In the genomic region with DNA sequence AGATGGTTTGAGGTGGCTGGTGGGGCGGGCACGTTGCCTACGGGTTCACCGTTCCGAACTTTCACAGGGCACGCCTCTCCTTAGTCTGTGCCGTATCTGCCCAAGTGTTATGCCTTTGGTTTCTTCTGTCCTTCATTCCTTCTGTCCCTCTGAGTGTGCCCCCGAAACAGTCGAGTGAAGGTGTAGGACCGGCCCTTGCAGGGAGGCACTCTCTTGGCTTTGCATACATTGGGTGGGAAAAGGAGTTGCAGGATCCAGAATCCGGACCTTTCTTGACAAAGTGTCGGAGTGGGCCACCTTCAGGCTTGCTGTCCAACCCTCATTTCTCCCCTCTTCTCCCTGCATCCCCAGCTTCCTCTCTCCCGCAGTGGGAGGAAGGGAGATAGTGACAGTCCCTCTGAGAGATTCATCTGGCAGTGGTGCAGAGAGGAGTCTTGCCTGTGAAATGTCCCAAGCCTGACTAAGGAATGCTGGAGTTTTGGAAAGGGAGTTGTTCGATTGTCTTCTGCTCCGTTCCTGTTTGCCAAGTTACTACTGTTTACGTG, we compare ENCODE assay signal across 8 cellular contexts. TPM values are rescaled to one million over a fixed set of nuclear protein-coding genes. Genes with fewer than 3 reads are reported as not detected.
DNase-seq lines count a peak whose midpoint lies in the region; ATAC-seq, FAIRE-seq and TF ChIP-seq lines count a peak whose summit lies in the region.

No MANE protein-coding gene starts in this region.

- POLR2A ChIA-PET in PC-3 (lab: Charles Lee; ENCODE audit: unreplicated experiment), result interaction anchor here (0.5 kb wide), 1 partner anchor 482 kb away, joined by 3 read pairs; no protein-coding TSS in a partner anchor

- DNase-seq in AG20443 (ENCODE audit: low spot score) (peak; percentile 56), PC-3 (peak; percentile 32), mesothelial cell of epicardium (ENCODE audit: low spot score in 2 of 2, unreplicated experiment in 2 of 2) (no peak), urothelium cell line (ENCODE audit: low spot score) (peak; percentile 7), NCI-H1930 (lab: John Stamatoyannopoulos, UW) (no peak)

- H3K4me1 Mint-ChIP-seq in mesothelial cell of epicardium, result peaks cover 26% of the 10 kb centered on the region

- H3K36me3 Mint-ChIP-seq in mesothelial cell of epicardium, result no peaks in the 10 kb centered on the region

- peak overlapping the region; percentile 98 for H3K4me3 ChIP-seq in PC-3 (ENCODE audit: low read length)
- peak overlapping the region; percentile 93 to 94 for H3K4me3 ChIP-seq in duodenal mucosa (ENCODE audit: low read depth in 1 of 2, low read length in 2 of 2)

- H3K79me2 ChIP-seq in PC-3 (ENCODE audit: low read length), result peaks cover 53% of the 10 kb centered on the region

- H3K9me3 ChIP-seq in PC-3 (ENCODE audit: low read length) (no peaks in the 10 kb centered on the region), duodenal mucosa (ENCODE audit: control insufficient read depth in 1 of 2, low read length in 2 of 2) (no peaks in the 10 kb centered on the region)

- no peaks in the 10 kb centered on the region; the same call in 1 of the 2 replicates for H3K36me3 ChIP-seq in PC-3 (ENCODE audit: low read depth, low read length)
- peaks cover 0 to 2% of the 10 kb centered on the region in 2 donors for H3K36me3 ChIP-seq in duodenal mucosa (ENCODE audit: control insufficient read depth in 1 of 2, insufficient read depth in 2 of 2, low read length in 2 of 2)

- FAIRE-seq in urothelium cell line (lab: Jason Lieb, UNC), result no peak

- peaks cover 20% of the 10 kb centered on the region; the same call in 1 of the 2 replicates for H4K20me1 ChIP-seq in PC-3 (ENCODE audit: low read length)

- H3K9me3 Mint-ChIP-seq in mesothelial cell of epicardium, result no peaks in the 10 kb centered on the region

- H2AFZ ChIP-seq in PC-3 (ENCODE audit: low read length), result peak overlapping the region; percentile 73

- TSS peak; percentile 81 for BruUV-seq in PC-3 (replicated peaks; lab: Mats Ljungman, UMichigan)

- H3K27ac ChIP-seq in PC-3 (ENCODE audit: low read length) (peak overlapping the region; percentile 61), duodenal mucosa (ENCODE audit: low read depth, low read length) (peak overlapping the region; percentile 95)

- TF ChIP-seq CTCF in PC-3 (conservative IDR thresholded peaks at IDR 0.05; ENCODE audit: low read depth, low read length) (no peak), mesothelial cell of epicardium (IDR thresholded peaks at IDR 0.05; ENCODE audit: unreplicated experiment) (no peak)

- no peaks in the 10 kb centered on the region for H3K9me2 ChIP-seq in PC-3 (replicated peaks; ENCODE audit: low read length)

- H3K4me3 Mint-ChIP-seq in mesothelial cell of epicardium, result peak overlapping the region; percentile 99

- peak overlapping the region; percentile 78 for H3K4me2 ChIP-seq in PC-3 (ENCODE audit: low read length)

- CTCF ChIA-PET in PC-3 (lab: Charles Lee), result no interaction called here

- peak overlapping the region; percentile 69 for H3K9ac ChIP-seq in PC-3 (ENCODE audit: low read length)
- peak overlapping the region; percentile 76 to 82 for H3K9ac ChIP-seq in duodenal mucosa (ENCODE audit: low read depth in 1 of 2, low read length in 2 of 2)

- H3K27me3 ChIP-seq in PC-3 (ENCODE audit: low read length) (no peaks in the 10 kb centered on the region), duodenal mucosa (ENCODE audit: control insufficient read depth in 1 of 2, insufficient read depth in 2 of 2, low read length in 2 of 2) (no peaks in the 10 kb centered on the region)

- H3K4me1 ChIP-seq in PC-3 (ENCODE audit: insufficient read depth, low read length), result peaks cover 18% of the 10 kb centered on the region; the same call in 1 of the 2 replicates
- H3K4me1 ChIP-seq in duodenal mucosa (ENCODE audit: control insufficient read depth in 1 of 2, insufficient read depth in 2 of 2, low read length in 2 of 2), result peaks cover 30 to 37% of the 10 kb centered on the region in 2 donors

- ATAC-seq in GM21528 (IDR thresholded peaks at IDR 0.05; ENCODE audit: low FRiP score, unreplicated experiment), result peak; percentile 42
- peak; percentile 37 for ATAC-seq in PC-3
- ATAC-seq in esophagus mucosa, result no peak

- peaks cover 3% of the 10 kb centered on the region for H3K27me3 Mint-ChIP-seq in mesothelial cell of epicardium (ENCODE audit: low read depth)

- intact Hi-C loops in PC-3 (cut with micrococcal nuclease), result no loop called here

- H3F3A ChIP-seq in PC-3 (ENCODE audit: low read length, unreplicated experiment), result no peaks in the 10 kb centered on the region

- H3K27ac Mint-ChIP-seq in mesothelial cell of epicardium, result peak overlapping the region; percentile 99

RNA-seq across cellular contexts. Expression of gene ARFIP1, which starts 0.6 kb away (rescaled TPM):
- 23.5 and 28.1 TPM in 2 replicates for total RNA-seq in PC-3 (2014; rRNA removed)
- total RNA-seq in mesothelial cell of epicardium, result 25.1 to 26.7 TPM (median 26.2 TPM) in 3 replicates
- total RNA-seq in esophagus mucosa, result 29.8 TPM

RNA-seq across cellular contexts. Expression of gene TIGD4, which starts 0.8 kb away (rescaled TPM):
- total RNA-seq in PC-3 (2014; rRNA removed), result 0.07 TPM in 1 of 2 replicates, not detected in the other
- 0.43 to 0.65 TPM (median 0.58 TPM) in 3 replicates for total RNA-seq in mesothelial cell of epicardium
- 0.08 TPM for total RNA-seq in esophagus mucosa

Comparison
In these comparisons a context has a peak if more than half of its experiments do, and no peak if none do; other contexts are left out.
1. DNase-seq: peak in AG20443 (single experiment), PC-3 (single experiment) and urothelium cell line (single experiment); none in mesothelial cell of epicardium (0 of 2) and NCI-H1930 (0 of 2).